9 cellular contexts compared by ENCODE assay signal in genomic region chr9:110126986-110127864, GRCh38.
DNase-seq lines count a peak whose midpoint lies in the region; ATAC-seq, FAIRE-seq and TF ChIP-seq lines count a peak whose summit lies in the region.
"Had no signal": no experiment of that assay in that cellular context is flagged by ENCODE, and none has a peak within 500 bp of the region (broad histone marks: within the 10 kb centered on the region; RNA-seq: fewer than 3 reads in every experiment).

No MANE protein-coding gene starts in this region.

- H3K36me3 ChIP-seq in H1 (ENCODE audit: control insufficient read depth in 2 of 4, insufficient read depth in 4 of 4, low read length in 3 of 4) (no peaks in the 10 kb centered on the region), mesodermal cell (ENCODE audit: control insufficient read depth, insufficient read depth, low read length) (peaks cover 16% of the 10 kb centered on the region)

- H2AFZ ChIP-seq in H1 (ENCODE audit: low read length): no peak overlapping the region

- TF ChIP-seq RAD21 in H1 (IDR thresholded peaks at IDR 0.05 in 1 of 2, conservative IDR thresholded peaks at IDR 0.05 in 1 of 2; ENCODE audit: low read depth in 2 of 2, low read length in 2 of 2): 0 out of 4 replicates have a peak, but pooled peaks of 1 of the 2 experiments have one; percentile 10

- no peaks in the 10 kb centered on the region for H3K27me3 Mint-ChIP-seq in activated CD4-positive, alpha-beta T cell treated with anti-CD3 and anti-CD28 coated beads, Interleukin-2, amount 10 ng/mL, durations not matched to agents 24 days and 14 days

- H3K23me2 ChIP-seq in H1 (ENCODE audit: low read depth, low read length): no peaks in the 10 kb centered on the region

- peak overlapping the region; percentile 64 for H3K4ac ChIP-seq in H1 (replicated peaks; ENCODE audit: insufficient read length, low read depth, low read length)

- H3K9me3 Mint-ChIP-seq in activated CD4-positive, alpha-beta T cell treated with anti-CD3 and anti-CD28 coated beads, Interleukin-2, amount 10 ng/mL, durations not matched to agents 24 days and 14 days: no peaks in the 10 kb centered on the region

- H3K4me2 ChIP-seq in H1 (ENCODE audit: insufficient read depth in 1 of 2, low read depth in 2 of 2, low read length in 2 of 2): peak overlapping the region; percentile 14 to 26; a peak in 3 of 4 replicates

- TF ChIP-seq POLR2A in H1 (IDR thresholded peaks at IDR 0.05; ENCODE audit: control extremely low read depth in 1 of 2, low read depth in 2 of 2, low read length in 2 of 2): peak in 1 of 2 experiments; percentile 23; a peak in 1 of 3 replicates

- peak overlapping the region; percentile 62; the same call in 1 of the 2 replicates for H3K18ac ChIP-seq in H1 (ENCODE audit: extremely low read depth, low read length)

- peaks cover 4 to 14% of the 10 kb centered on the region in 2 experiments for H4K20me1 ChIP-seq in H1 (replicated peaks in 1 of 2; ENCODE audit: control insufficient read depth in 1 of 2, insufficient read depth in 2 of 2, low read length in 2 of 2)

- no peak for DNase-seq in activated CD4-positive, alpha-beta T cell treated with anti-CD3 and anti-CD28 coated beads, Interleukin-2, amount 10 ng/mL, durations not matched to agents 24 days and 14 days
- DNase-seq in activated CD4-positive, alpha-beta T cell treated with anti-CD3 and anti-CD28 coated beads, Interleukin-2, amount 50 U/mL, for 1 hour: no peak
- DNase-seq in H1 (ENCODE audit: low read depth in 1 of 2, low spot score in 2 of 2) (no peak), ureter (ENCODE audit: low spot score) (peak; percentile 71), LoVo (ENCODE audit: low spot score) (no peak), SK-N-DZ (ENCODE audit: low spot score) (no peak)

- H3K9me3 ChIP-seq in H1 (ENCODE audit: insufficient read depth in 2 of 2, low read depth in 1 of 2, low read length in 1 of 2): no peaks in the 10 kb centered on the region
- H3K9me3 ChIP-seq in mesodermal cell (ENCODE audit: control insufficient read depth, low read length): no peaks in the 10 kb centered on the region

- FAIRE-seq in H1 (lab: Jason Lieb, UNC): no peak

- H3K4me1 Mint-ChIP-seq in activated CD4-positive, alpha-beta T cell treated with anti-CD3 and anti-CD28 coated beads, Interleukin-2, amount 10 ng/mL, durations not matched to agents 24 days and 14 days: peaks cover 38% of the 10 kb centered on the region

- peak overlapping the region; percentile 75; the same call in 1 of the 2 replicates for H2BK5ac ChIP-seq in H1 (ENCODE audit: low read depth, low read length)

- H3K4me1 ChIP-seq in H1 (replicated peaks in 1 of 4; ENCODE audit: control insufficient read depth in 3 of 4, insufficient read depth in 4 of 4, low read length in 3 of 4) (peaks cover 11 to 63% (median 42%) of the 10 kb centered on the region in 4 experiments), mesodermal cell (ENCODE audit: control insufficient read depth, insufficient read depth, low read length, poor library complexity, severe bottlenecking) (peaks cover 73% of the 10 kb centered on the region)

- peak overlapping the region; percentile 22; the same call in 1 of the 2 replicates for H2BK20ac ChIP-seq in H1 (ENCODE audit: low read length)

- H2BK120ac ChIP-seq in H1 (replicated peaks; ENCODE audit: low read depth, low read length): no peak overlapping the region

- TF ChIP-seq EP300 in H1 (IDR thresholded peaks at IDR 0.05; ENCODE audit: borderline replicate concordance in 1 of 2, low read depth in 2 of 2, low read length in 2 of 2): no peak

- H3K4me3 Mint-ChIP-seq in activated CD4-positive, alpha-beta T cell treated with anti-CD3 and anti-CD28 coated beads, Interleukin-2, amount 10 ng/mL, durations not matched to agents 24 days and 14 days: peak overlapping the region; percentile 66

- H3K9ac ChIP-seq in H1 (replicated peaks in 1 of 4; ENCODE audit: extremely low read depth in 1 of 4, low read depth in 3 of 4, low read length in 3 of 4): no peak overlapping the region

- no peak for TF ChIP-seq CTCF in H1 (IDR thresholded peaks at IDR 0.05; ENCODE audit: control extremely low read depth in 1 of 3, insufficient read depth in 1 of 3, low read depth in 1 of 3, low read length in 3 of 3)

- no peak overlapping the region for H2BK15ac ChIP-seq in H1 (ENCODE audit: low read length)

- H3K23ac ChIP-seq in H1 (ENCODE audit: insufficient read length): no peak overlapping the region

- intact Hi-C loops in activated CD4-positive, alpha-beta T cell treated with anti-CD3 and anti-CD28 coated beads, Interleukin-2, amount 10 ng/mL, durations not matched to agents 24 days and 14 days (cut with micrococcal nuclease): no loop called here

- no peak overlapping the region for H4K5ac ChIP-seq in H1 (ENCODE audit: insufficient read length, low read depth, low read length)

- H3K14ac ChIP-seq in H1 (ENCODE audit: insufficient read length): no peak overlapping the region

- CTCF ChIA-PET in H1 (lab: Charles Lee; ENCODE audit: partially characterized antibody): interaction anchor here (0.6 to 2.4 kb wide), 13 partner anchors 9 to 226 kb away, joined by 3 to 11 read pairs (median 4); no protein-coding TSS in a partner anchor

- peak overlapping the region; percentile 45; the same call in 1 of the 2 replicates for H4K8ac ChIP-seq in H1 (ENCODE audit: extremely low read depth, insufficient read depth, low read length)

- H4K91ac ChIP-seq in H1 (replicated peaks; ENCODE audit: insufficient read length, low read length): no peak overlapping the region

- H3K27ac Mint-ChIP-seq in activated CD4-positive, alpha-beta T cell treated with anti-CD3 and anti-CD28 coated beads, Interleukin-2, amount 10 ng/mL, durations not matched to agents 24 days and 14 days: peak overlapping the region; percentile 55

- H3K36me3 Mint-ChIP-seq in activated CD4-positive, alpha-beta T cell treated with anti-CD3 and anti-CD28 coated beads, Interleukin-2, amount 10 ng/mL, durations not matched to agents 24 days and 14 days (ENCODE audit: low read depth): peaks cover 3% of the 10 kb centered on the region

- H3K27me3 ChIP-seq in H1 (replicated peaks in 1 of 4; ENCODE audit: control insufficient read depth in 3 of 4, extremely low read depth in 1 of 4, insufficient read depth in 3 of 4, low read length in 3 of 4): no peaks in the 10 kb centered on the region; a peak in 1 of 7 replicates

- H3K27ac ChIP-seq in H1 (ENCODE audit: low read depth, low read length): no peak overlapping the region
- H3K27ac ChIP-seq in mesodermal cell (ENCODE audit: low read depth, low read length, severe bottlenecking): peak overlapping the region; percentile 98
- H3K27ac ChIP-seq: VCaP had no signal

- ATAC-seq in GM21447 (IDR thresholded peaks at IDR 0.05; ENCODE audit: unreplicated experiment): no peak

- H3K4me3 ChIP-seq in H1 (ENCODE audit: extremely low read depth in 1 of 4, insufficient read depth in 2 of 4, low read depth in 3 of 4, low read length in 4 of 4) (no peak overlapping the region), mesodermal cell (ENCODE audit: extremely low read depth, insufficient read depth, low read length, poor library complexity, severe bottlenecking) (peak overlapping the region; percentile 41)

- H3K79me2 ChIP-seq in H1 (ENCODE audit: control insufficient read depth in 1 of 2, insufficient read depth in 2 of 2, low read length in 2 of 2): peaks cover 3 to 63% of the 10 kb centered on the region in 2 experiments; a peak in 3 of 4 replicates

- H2BK12ac ChIP-seq in H1 (ENCODE audit: low read depth, low read length): peak overlapping the region; percentile 82

- 78% methylated on average over 22 of the region's 23 CpGs; no CpG with 5 or more reads in 1 of the 2 experiments for WGBS in H1 (ENCODE audit: extremely low coverage in 1 of 2, insufficient coverage in 1 of 2, insufficient read length in 1 of 2, insufficient replicate concordance in 2 of 2, low coverage in 1 of 2, low lambda C conversion rate in 2 of 2, missing lambda C conversion rate in 1 of 2), 2 experiments
- 54 to 58% methylated on average over 18 to 20 of the region's 23 CpGs for WGBS in mesodermal cell (ENCODE audit: insufficient coverage in 2 of 2), 2 experiments

- no peak overlapping the region for H3K56ac ChIP-seq in H1 (replicated peaks; ENCODE audit: insufficient read length, low read depth, low read length)

- peaks cover 4% of the 10 kb centered on the region; the same call in 1 of the 2 replicates for H3K79me1 ChIP-seq in H1 (ENCODE audit: low read depth, low read length)

- 0 out of 2 replicates have a peak overlapping the region, but pooled peaks have one; percentile 11 for H2AK5ac ChIP-seq in H1 (ENCODE audit: low read depth, low read length)

- POLR2A ChIA-PET in H1 (lab: Charles Lee; ENCODE audit: partially characterized antibody): interaction anchor here (0.7 to 2.5 kb wide), 4 partner anchors 13 to 130 kb away, joined by 3 to 6 read pairs (median 4); partner anchors contain the start of gene TXN

TF ChIP-seq in H1, 55 proteins besides CTCF, POLR2A, EP300 and RAD21:
- TF ChIP-seq SP1 (IDR thresholded peaks at IDR 0.05; ENCODE audit: low read depth, low read length) (peak; percentile 54; the same call in 1 of the 2 replicates), RFX5 (IDR thresholded peaks at IDR 0.05; ENCODE audit: borderline replicate concordance, low read depth, low read length) (no peak), ASH2L (IDR thresholded peaks at IDR 0.05; ENCODE audit: low read length) (peak; percentile 29), PHF8 (conservative IDR thresholded peaks at IDR 0.05; ENCODE audit: low read depth, low read length) (no peak), TAF7 (optimal IDR thresholded peaks at IDR 0.05; ENCODE audit: borderline replicate concordance, low read depth, low read length) (no peak), YY1 (IDR thresholded peaks at IDR 0.05; ENCODE audit: low read depth, low read length) (no peak), E2F6 (IDR thresholded peaks at IDR 0.05) (no peak), TEAD4 (IDR thresholded peaks at IDR 0.05; ENCODE audit: low read depth, low read length) (0 out of 2 replicates have a peak, but pooled peaks have one; percentile 32), CREB1 (IDR thresholded peaks at IDR 0.05) (no peak), RBBP5 (IDR thresholded peaks at IDR 0.05; ENCODE audit: borderline replicate concordance, low read depth, low read length) (0 out of 2 replicates have a peak, but pooled peaks have one; percentile 34), HDAC6 (IDR thresholded peaks at IDR 0.05; ENCODE audit: low read depth, low read length) (no peak), SIRT6 (IDR thresholded peaks at IDR 0.05; ENCODE audit: low read length) (no peak)
